19 cellular contexts compared by ENCODE assay signal in genomic region chr3:59027607-59028006, GRCh38. TPM values are rescaled to one million over a fixed set of nuclear protein-coding genes. Genes with fewer than 3 reads are reported as not detected.
DNase-seq lines count a peak whose midpoint lies in the region; ATAC-seq and TF ChIP-seq lines count a peak whose summit lies in the region.
"Had no signal": no experiment of that assay in that cellular context is flagged by ENCODE, and none has a peak within 500 bp of the region (broad histone marks: within the 10 kb centered on the region; RNA-seq: fewer than 3 reads in every experiment).

No MANE protein-coding gene starts in this region.

- CTCF ChIA-PET in mammary epithelial cell (lab: Charles Lee; ENCODE audit: low non-redundant PET), result no interaction called here
- CTCF ChIA-PET in MCF 10A (lab: Yijun Ruan, JAX), result no interaction called here

- H3K4me1 Mint-ChIP-seq in MCF 10A (ENCODE audit: insufficient read depth, unreplicated experiment), result no peaks in the 10 kb centered on the region
- H3K4me1 Mint-ChIP-seq: CD4-positive, CD25-positive, alpha-beta regulatory T cell; CD8-positive, alpha-beta memory T cell had no signal

- 44% methylated on average over 1 of the region's 1 CpG for WGBS in mammary epithelial cell (ENCODE audit: low coverage, missing lambda C conversion rate)

- no peak overlapping the region for H3K27ac ChIP-seq in mammary epithelial cell (ENCODE audit: insufficient read depth, low read depth, low read length)
- peak overlapping the region; percentile 2 for H3K27ac ChIP-seq in KOPT-K1 (ENCODE audit: low read depth, low read length, poor library complexity, severe bottlenecking)
- H3K27ac ChIP-seq: HL-60 had no signal

- H3K9me3 ChIP-seq in mammary epithelial cell (replicated peaks; ENCODE audit: insufficient read depth, low read length) (no peaks in the 10 kb centered on the region), KOPT-K1 (ENCODE audit: insufficient read depth, low read length, poor library complexity, severe bottlenecking) (no peaks in the 10 kb centered on the region)
- H3K9me3 ChIP-seq: BE2C had no signal

- POLR2A ChIA-PET in MCF 10A (lab: Yijun Ruan, JAX), result interaction anchor here (0.6 kb wide), 1 partner anchor 131 kb away, joined by 4 read pairs; no protein-coding TSS in a partner anchor

- no peaks in the 10 kb centered on the region for H3K9me3 Mint-ChIP-seq in MCF 10A (ENCODE audit: unreplicated experiment)
- H3K9me3 Mint-ChIP-seq: H9 had no signal

- no peak for TF ChIP-seq CTCF in mammary epithelial cell (conservative IDR thresholded peaks at IDR 0.05 in 1 of 2, IDR thresholded peaks at IDR 0.05 in 1 of 2; ENCODE audit: extremely low read depth in 1 of 2, insufficient read depth in 1 of 2, low read depth in 1 of 2, low read length in 2 of 2)
- no peak for TF ChIP-seq CTCF in MCF 10A (IDR thresholded peaks at IDR 0.05; ENCODE audit: unreplicated experiment)

- H3K27me3 Mint-ChIP-seq in MCF 10A (ENCODE audit: insufficient read depth, unreplicated experiment), result no peaks in the 10 kb centered on the region

- H3K9ac ChIP-seq in mammary epithelial cell (ENCODE audit: insufficient read depth, low read length), result no peak overlapping the region

- H4K20me1 ChIP-seq in mammary epithelial cell (ENCODE audit: insufficient read depth, low read length), result no peaks in the 10 kb centered on the region

- dilution Hi-C loops in mammary epithelial cell (cut with HindIII; ENCODE audit: low sequenced_read_pairs), result no loop called here

- intact Hi-C loops in mammary epithelial cell (cut with micrococcal nuclease), result no loop called here
- intact Hi-C loops in MCF 10A (cut with micrococcal nuclease), result no loop called here

- ATAC-seq in HG03280 (IDR thresholded peaks at IDR 0.05; ENCODE audit: unreplicated experiment), result no peak

- no peaks in the 10 kb centered on the region for H3K27me3 ChIP-seq in mammary epithelial cell (ENCODE audit: insufficient read depth, low read length)
- H3K27me3 ChIP-seq: BE2C had no signal

- no peaks in the 10 kb centered on the region for H3K79me2 ChIP-seq in mammary epithelial cell (ENCODE audit: insufficient read depth, low read length)

- DNase-seq in mammary epithelial cell (peak; percentile 61), MCF 10A (ENCODE audit: unreplicated experiment) (no peak), RPMI7951 (ENCODE audit: low read depth) (peak; percentile 46), inferior parietal cortex (ENCODE audit: extremely low spot score) (no peak), SW480 (ENCODE audit: low spot score) (no peak)
- DNase-seq: BE2C; C1 segment of cervical spinal cord; CD4-positive, CD25-positive, alpha-beta regulatory T cell; CD8-positive, alpha-beta memory T cell; COR-L47; DMS 273 treated with DMSO at 0.1 percent for 48 hours; DMS53; DND-41; EL; H9; IMR-90 had no signal

- H3K4me2 ChIP-seq in mammary epithelial cell (ENCODE audit: insufficient read depth, low read depth, low read length), result no peak overlapping the region

- H3K4me1 ChIP-seq in mammary epithelial cell (ENCODE audit: insufficient read depth, low read length), result peaks cover 6% of the 10 kb centered on the region
- H3K4me1 ChIP-seq: BE2C had no signal

- no peak overlapping the region for H3K4me3 Mint-ChIP-seq in MCF 10A (ENCODE audit: unreplicated experiment)
- H3K4me3 Mint-ChIP-seq: CD4-positive, CD25-positive, alpha-beta regulatory T cell; CD8-positive, alpha-beta memory T cell; H9 had no signal

- H3K27ac Mint-ChIP-seq in MCF 10A (ENCODE audit: low read depth, unreplicated experiment), result no peak overlapping the region
- H3K27ac Mint-ChIP-seq: CD4-positive, CD25-positive, alpha-beta regulatory T cell; CD8-positive, alpha-beta memory T cell; H9 had no signal

- no peaks in the 10 kb centered on the region for H3K36me3 ChIP-seq in mammary epithelial cell (ENCODE audit: insufficient read depth, low read length)
- no peaks in the 10 kb centered on the region for H3K36me3 ChIP-seq in KOPT-K1 (ENCODE audit: insufficient read depth, low read length)
- H3K36me3 ChIP-seq: BE2C had no signal

- in situ Hi-C loops in mammary epithelial cell (cut with MboI; ENCODE audit: low sequenced_read_pairs in 2 of 2), result no loop called here

- H3K4me3 ChIP-seq in mammary epithelial cell (replicated peaks in 1 of 3; ENCODE audit: insufficient read depth in 1 of 3, low read depth in 2 of 3, low read length in 3 of 3), result no peak overlapping the region

- BruUV-seq in mammary epithelial cell (replicated peaks; lab: Mats Ljungman, UMichigan) (no TSS peak), MCF 10A (replicated peaks; lab: Mats Ljungman, UMichigan) (no TSS peak)

- no peaks in the 10 kb centered on the region for H3K36me3 Mint-ChIP-seq in MCF 10A (ENCODE audit: insufficient read depth, unreplicated experiment)
- H3K36me3 Mint-ChIP-seq: CD4-positive, CD25-positive, alpha-beta regulatory T cell; CD8-positive, alpha-beta memory T cell had no signal

- no peak overlapping the region for H2AFZ ChIP-seq in mammary epithelial cell (ENCODE audit: low read depth, low read length)

RNA-seq across cellular contexts. Expression of gene CFAP20DC, which starts 22.2 kb away (rescaled TPM):
- total RNA-seq in mammary epithelial cell (1 to 10 TPM; 3.0 to 9.9 TPM), MCF 10A (2022) (1.1 and 1.5 TPM in 2 replicates)
- 5.9 TPM for polyA plus RNA-seq in mammary epithelial cell
- polyA minus RNA-seq in mammary epithelial cell, result 6.9 TPM
- total RNA-seq in RPMI7951 (2014; rRNA removed; shearing (Covaris generic)), result 11.3 and 12.0 TPM in 2 replicates
- polyA plus RNA-seq: CD8-positive, alpha-beta memory T cell had no signal

Comparison
In these comparisons a context has a peak if more than half of its experiments do, and no peak if none do; other contexts are left out.
1. DNase-seq: peak in mammary epithelial cell (single experiment) and RPMI7951 (single experiment); none in MCF 10A (single experiment), inferior parietal cortex (single experiment) and SW480 (single experiment).